Comparison of ENCODE assay signal across 1 cellular context in the genomic region with DNA sequence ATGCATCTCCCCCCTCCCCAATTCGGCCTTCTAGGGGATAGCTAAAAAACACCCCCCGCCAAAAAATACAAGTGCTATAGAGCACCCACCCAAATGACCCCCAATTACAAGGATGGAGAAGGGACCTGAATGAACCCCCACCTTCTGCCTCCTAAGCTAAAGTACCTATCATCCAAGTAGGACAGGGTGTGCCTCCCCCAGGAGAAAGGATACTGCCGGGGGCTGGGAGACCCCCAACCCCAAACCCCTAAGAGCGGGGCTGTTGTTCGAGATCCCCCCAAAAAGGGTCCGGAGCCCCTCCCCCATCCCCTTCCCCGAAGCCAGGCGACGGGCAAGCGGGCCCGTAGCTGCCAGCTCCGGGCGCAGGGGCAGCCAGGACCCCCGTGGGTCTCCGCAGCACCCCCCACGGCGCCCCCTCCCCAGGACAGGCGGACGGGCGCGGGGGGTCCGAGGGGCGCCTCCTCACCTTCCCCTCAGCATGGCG.
TF ChIP-seq lines count a peak whose summit lies in the region.

No MANE protein-coding gene starts in this region.

TF ChIP-seq in GM12878, 131 proteins besides CTCF, POLR2A, EP300 and RAD21:
- TF ChIP-seq POLR2AphosphoS2 (IDR thresholded peaks at IDR 0.05; ENCODE audit: low read depth, low read length) (no peak), RAD51 (IDR thresholded peaks at IDR 0.05) (no peak), GATAD2B (conservative IDR thresholded peaks at IDR 0.05; ENCODE audit: low read depth) (peak; percentile 11; the same call in 1 of the 2 replicates), LARP7 (IDR thresholded peaks at IDR 0.05) (0 out of 2 replicates have a peak, but pooled peaks have one; percentile 46), RB1 (IDR thresholded peaks at IDR 0.05; ENCODE audit: borderline replicate concordance) (peak; percentile 71; the same call in 1 of the 2 replicates), TARDBP (IDR thresholded peaks at IDR 0.05; ENCODE audit: borderline replicate concordance) (0 out of 2 replicates have a peak, but pooled peaks have one; percentile 18), MTA3 (IDR thresholded peaks at IDR 0.05; ENCODE audit: borderline replicate concordance, low read length) (0 out of 2 replicates have a peak, but pooled peaks have one; percentile 70), POLR2AphosphoS5 (IDR thresholded peaks at IDR 0.05; ENCODE audit: low read length) (peak; percentile 5; the same call in 1 of the 2 replicates), DPF2 (IDR thresholded peaks at IDR 0.05) (peak; percentile 6; the same call in 1 of the 2 replicates)
